In genomic region chr7:7618410-7618809, GRCh38 we compare ENCODE assay signal across 27 cellular contexts.
"Had no signal": no experiment of that assay in that cellular context is flagged by ENCODE, and none has a peak within 500 bp of the region (broad histone marks: within the 10 kb centered on the region; RNA-seq: fewer than 3 reads in every experiment).

No MANE protein-coding gene starts in this region.

- DNase-seq: stimulated activated CD4-positive, alpha-beta T cell treated with anti-CD3 and anti-CD28 coated beads, Interleukin-2, amount 100 ng/mL, for 48 hours; stimulated activated CD4-positive, alpha-beta T cell treated with anti-CD3 and anti-CD28 coated beads, Interleukin-4, amount 100 ng/mL, for 1 hour; stimulated activated CD4-positive, alpha-beta T cell treated with anti-CD3 and anti-CD28 coated beads, Interleukin-4, amount 100 ng/mL, for 24 hours; stimulated activated CD4-positive, alpha-beta T cell treated with anti-CD3 and anti-CD28 coated beads, Interleukin-4, amount 100 ng/mL, for 4 hours; stimulated activated CD8-positive, alpha-beta memory T cell treated with anti-CD3 and anti-CD28 coated beads, Interleukin-4, amount 100 ng/mL, for 48 hours; stimulated activated naive B cell treated with anti-CD40 and anti-IgM and Interleukin-4, amounts not matched to agents 10 μg/mL and 1 μg/mL and 100 μg/mL, for 72 hours; stimulated activated naive CD4-positive, alpha-beta T cell; stimulated activated naive CD4-positive, alpha-beta T cell treated with Interleukin-2 at 50 U/mL for 16 hours; stimulated activated naive CD8-positive, alpha-beta T cell treated with anti-CD3 and anti-CD28 coated beads, Interleukin-15, amount 100 ng/mL, for 72 hours; stimulated activated naive CD8-positive, alpha-beta T cell treated with anti-CD3 and anti-CD28 coated beads, Interleukin-15, Interleukin-2, amounts not matched to agents 100 U/mL and 50 U/mL, for 24 hours; stomach; substantia nigra; testis; thyroid gland; tibial artery; transverse colon; trophoblast cell; upper lobe of left lung; upper lobe of right lung; uterus had no signal

- H3K9me3 Mint-ChIP-seq: stimulated activated memory B cell treated with anti-CD40 and anti-IgM and Interleukin-4, amounts not matched to agents 10 μg/mL and 1 μg/mL and 100 μg/mL, for 72 hours; stimulated activated naive B cell treated with anti-CD40 and anti-IgM and Interleukin-4, amounts not matched to agents 10 μg/mL and 1 μg/mL and 100 μg/mL, for 72 hours; stimulated activated naive CD8-positive, alpha-beta T cell treated with anti-CD3 and anti-CD28 coated beads, Interleukin-15, amount 100 ng/mL, for 72 hours; stimulated activated naive CD8-positive, alpha-beta T cell treated with anti-CD3 and anti-CD28 coated beads, Interleukin-15, Interleukin-2, amounts not matched to agents 100 ng/mL and 50 ng/mL, for 24 hours; type B pancreatic cell had no signal

- H3K27me3 ChIP-seq: stomach, suprapubic skin, testis, thyroid gland, tibial artery, tibial nerve, transverse colon, upper lobe of left lung, upper lobe of right lung, uterus, vagina had no signal

- H3K4me3 ChIP-seq: stomach, suprapubic skin, testis, thoracic aorta, thyroid gland, tibial artery, tibial nerve, transverse colon, upper lobe of left lung, upper lobe of right lung, uterus, vagina had no signal

- H3K4me3 Mint-ChIP-seq: stimulated activated memory B cell treated with anti-CD40 and anti-IgM and Interleukin-4, amounts not matched to agents 10 μg/mL and 1 μg/mL and 100 μg/mL, for 72 hours; stimulated activated naive B cell treated with anti-CD40 and anti-IgM and Interleukin-4, amounts not matched to agents 10 μg/mL and 1 μg/mL and 100 μg/mL, for 72 hours; stimulated activated naive CD8-positive, alpha-beta T cell treated with anti-CD3 and anti-CD28 coated beads, Interleukin-15, amount 100 ng/mL, for 72 hours; stimulated activated naive CD8-positive, alpha-beta T cell treated with anti-CD3 and anti-CD28 coated beads, Interleukin-15, Interleukin-2, amounts not matched to agents 100 ng/mL and 50 ng/mL, for 24 hours; type B pancreatic cell had no signal

- H3K27me3 Mint-ChIP-seq: stimulated activated memory B cell treated with anti-CD40 and anti-IgM and Interleukin-4, amounts not matched to agents 10 μg/mL and 1 μg/mL and 100 μg/mL, for 72 hours; stimulated activated naive B cell treated with anti-CD40 and anti-IgM and Interleukin-4, amounts not matched to agents 10 μg/mL and 1 μg/mL and 100 μg/mL, for 72 hours; stimulated activated naive CD8-positive, alpha-beta T cell treated with anti-CD3 and anti-CD28 coated beads, Interleukin-15, amount 100 ng/mL, for 72 hours; stimulated activated naive CD8-positive, alpha-beta T cell treated with anti-CD3 and anti-CD28 coated beads, Interleukin-15, Interleukin-2, amounts not matched to agents 100 ng/mL and 50 ng/mL, for 24 hours; type B pancreatic cell had no signal

- H3K27ac Mint-ChIP-seq: stimulated activated memory B cell treated with anti-CD40 and anti-IgM and Interleukin-4, amounts not matched to agents 10 μg/mL and 1 μg/mL and 100 μg/mL, for 72 hours; stimulated activated naive B cell treated with anti-CD40 and anti-IgM and Interleukin-4, amounts not matched to agents 10 μg/mL and 1 μg/mL and 100 μg/mL, for 72 hours; stimulated activated naive CD8-positive, alpha-beta T cell treated with anti-CD3 and anti-CD28 coated beads, Interleukin-15, amount 100 ng/mL, for 72 hours; stimulated activated naive CD8-positive, alpha-beta T cell treated with anti-CD3 and anti-CD28 coated beads, Interleukin-15, Interleukin-2, amounts not matched to agents 100 ng/mL and 50 ng/mL, for 24 hours; type B pancreatic cell had no signal

- H3K9me3 ChIP-seq: stomach, suprapubic skin, testis, thoracic aorta, thyroid gland, tibial artery, tibial nerve, transverse colon, upper lobe of left lung, upper lobe of right lung, uterus, vagina had no signal

- H3K36me3 ChIP-seq: stomach, suprapubic skin, thoracic aorta, thyroid gland, tibial artery, tibial nerve, transverse colon, upper lobe of left lung, upper lobe of right lung, uterus, vagina had no signal

- H3K27ac ChIP-seq: stomach, suprapubic skin, testis, thoracic aorta, thyroid gland, tibial artery, tibial nerve, transverse colon, upper lobe of left lung, upper lobe of right lung, uterus, vagina had no signal

- H3K36me3 Mint-ChIP-seq: stimulated activated memory B cell treated with anti-CD40 and anti-IgM and Interleukin-4, amounts not matched to agents 10 μg/mL and 1 μg/mL and 100 μg/mL, for 72 hours; type B pancreatic cell had no signal

- H3K4me1 ChIP-seq: stomach, suprapubic skin, thyroid gland, tibial artery, tibial nerve, transverse colon, upper lobe of left lung, upper lobe of right lung, uterus, vagina had no signal

- ATAC-seq: stimulated activated memory B cell treated with anti-CD40 and anti-IgM and Interleukin-4, amounts not matched to agents 10 μg/mL and 1 μg/mL and 100 μg/mL, for 72 hours; stimulated activated naive B cell treated with anti-CD40 and anti-IgM and Interleukin-4, amounts not matched to agents 10 μg/mL and 1 μg/mL and 100 μg/mL, for 72 hours; stimulated activated naive CD8-positive, alpha-beta T cell treated with anti-CD3 and anti-CD28 coated beads, Interleukin-15, amount 100 ng/mL, for 72 hours; stimulated activated naive CD8-positive, alpha-beta T cell treated with anti-CD3 and anti-CD28 coated beads, Interleukin-15, Interleukin-2, amounts not matched to agents 100 U/mL and 50 U/mL, for 24 hours; upper lobe of right lung had no signal

- H3K4me1 Mint-ChIP-seq: stimulated activated memory B cell treated with anti-CD40 and anti-IgM and Interleukin-4, amounts not matched to agents 10 μg/mL and 1 μg/mL and 100 μg/mL, for 72 hours had no signal
